ENCODE assay signal across 1 cellular context in genomic region chr6:15090145-15090579, GRCh38.
A peak's percentile ranks its signal among the peaks of the same experiment; 100 is the strongest.
TF ChIP-seq lines count a peak whose summit lies in the region.

No MANE protein-coding gene starts in this region.

TF ChIP-seq in K562, 482 proteins besides CTCF, POLR2A, EP300 and RAD21 (continued from another document and continues in another):
- TF ChIP-seq, protein P1, sequence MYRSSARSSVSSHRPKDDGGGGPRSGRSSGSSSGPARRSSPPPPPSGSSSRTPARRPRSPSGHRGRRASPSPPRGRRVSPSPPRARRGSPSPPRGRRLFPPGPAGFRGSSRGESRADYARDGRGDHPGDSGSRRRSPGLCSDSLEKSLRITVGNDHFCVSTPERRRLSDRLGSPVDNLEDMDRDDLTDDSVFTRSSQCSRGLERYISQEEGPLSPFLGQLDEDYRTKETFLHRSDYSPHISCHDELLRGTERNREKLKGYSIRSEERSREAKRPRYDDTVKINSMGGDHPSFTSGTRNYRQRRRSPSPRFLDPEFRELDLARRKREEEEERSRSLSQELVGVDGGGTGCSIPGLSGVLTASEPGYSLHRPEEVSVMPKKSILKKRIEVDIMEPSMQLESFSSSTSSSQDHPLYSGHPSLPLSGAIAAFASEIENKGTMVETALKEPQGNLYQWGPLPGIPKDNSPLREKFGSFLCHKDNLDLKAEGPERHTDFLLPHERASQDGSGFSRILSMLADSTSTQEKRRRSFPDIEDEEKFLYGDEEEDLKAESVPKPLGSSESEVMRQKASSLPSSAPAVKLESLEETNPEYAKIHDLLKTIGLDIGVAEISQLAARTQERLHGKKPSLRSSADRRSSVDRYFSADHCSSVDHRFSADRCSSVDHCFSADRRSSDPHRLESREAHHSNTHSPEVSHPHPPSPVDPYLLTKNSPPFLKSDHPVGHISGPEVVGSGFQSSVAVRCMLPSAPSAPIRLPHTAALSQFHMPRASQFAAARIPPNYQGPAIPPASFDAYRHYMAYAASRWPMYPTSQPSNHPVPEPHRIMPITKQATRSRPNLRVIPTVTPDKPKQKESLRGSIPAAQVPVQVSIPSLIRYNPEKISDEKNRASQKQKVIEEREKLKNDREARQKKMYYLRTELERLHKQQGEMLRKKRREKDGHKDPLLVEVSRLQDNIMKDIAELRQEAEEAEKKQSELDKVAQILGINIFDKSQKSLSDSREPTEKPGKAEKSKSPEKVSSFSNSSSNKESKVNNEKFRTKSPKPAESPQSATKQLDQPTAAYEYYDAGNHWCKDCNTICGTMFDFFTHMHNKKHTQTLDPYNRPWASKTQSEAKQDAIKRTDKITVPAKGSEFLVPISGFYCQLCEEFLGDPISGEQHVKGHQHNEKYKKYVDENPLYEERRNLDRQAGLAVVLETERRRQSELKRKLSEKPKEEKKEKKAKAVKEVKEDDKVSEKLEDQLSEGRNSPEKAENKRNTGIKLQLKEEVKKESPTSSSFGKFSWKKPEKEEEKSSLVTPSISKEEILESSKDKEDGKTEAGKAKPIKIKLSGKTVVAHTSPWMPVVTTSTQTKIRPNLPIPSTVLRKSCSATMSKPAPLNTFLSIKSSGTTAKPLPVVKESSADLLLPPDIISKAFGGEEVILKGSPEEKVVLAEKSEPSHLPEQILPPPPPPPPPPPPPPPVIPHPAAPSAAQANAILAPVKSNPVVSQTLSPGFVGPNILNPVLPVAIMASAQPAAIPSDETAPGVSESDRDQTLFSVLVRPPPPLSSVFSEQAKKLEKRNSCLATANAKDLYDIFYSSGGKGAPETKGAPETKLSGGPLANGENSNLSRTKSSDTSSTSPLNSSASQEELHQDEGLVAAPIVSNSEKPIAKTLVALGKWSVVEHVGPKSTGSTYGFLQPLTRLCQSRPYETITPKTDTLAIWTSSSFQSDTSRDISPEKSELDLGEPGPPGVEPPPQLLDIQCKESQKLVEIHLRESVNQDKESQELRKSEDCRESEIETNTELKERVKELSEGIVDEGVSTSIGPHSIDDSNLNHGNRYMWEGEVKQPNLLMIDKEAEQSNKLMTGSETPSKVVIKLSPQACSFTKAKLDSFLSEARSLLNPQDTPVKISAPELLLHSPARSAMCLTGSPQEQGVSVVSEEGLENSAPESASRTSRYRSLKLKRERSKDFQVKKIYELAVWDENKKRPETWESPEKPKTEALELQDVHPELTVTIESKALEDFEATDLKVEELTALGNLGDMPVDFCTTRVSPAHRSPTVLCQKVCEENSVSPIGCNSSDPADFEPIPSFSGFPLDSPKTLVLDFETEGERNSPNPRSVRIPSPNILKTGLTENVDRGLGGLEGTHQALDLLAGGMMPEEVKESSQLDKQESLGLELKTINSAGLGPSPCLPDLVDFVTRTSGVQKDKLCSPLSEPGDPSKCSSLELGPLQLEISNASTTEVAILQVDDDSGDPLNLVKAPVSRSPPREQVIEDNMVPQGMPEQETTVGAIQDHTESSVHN (IDR thresholded peaks at IDR 0.05; ENCODE audit: borderline replicate concordance in 1 of 2, low read depth in 1 of 2), result no peak
- TF ChIP-seq MBD1 (CRISPR knock-in tag; IDR thresholded peaks at IDR 0.05), result no peak
- no peak for TF ChIP-seq C11orf30 (IDR thresholded peaks at IDR 0.05; ENCODE audit: low read depth)
- no peak for TF ChIP-seq BRF2 (IDR thresholded peaks at IDR 0.05; ENCODE audit: borderline replicate concordance, insufficient read depth, insufficient read length)
- no peak for TF ChIP-seq THRA (IDR thresholded peaks at IDR 0.05)
- no peak for TF ChIP-seq LARP7 (IDR thresholded peaks at IDR 0.05)
- TF ChIP-seq ZBED1 (IDR thresholded peaks at IDR 0.05), result no peak
- TF ChIP-seq REST (CRISPR knock-in tag; IDR thresholded peaks at IDR 0.05; ENCODE audit: low read depth), result no peak
- TF ChIP-seq ZNF436 (CRISPR knock-in tag; IDR thresholded peaks at IDR 0.05), result 0 out of 2 replicates have a peak, but pooled peaks have one; percentile 28
- TF ChIP-seq ZNF766 (CRISPR knock-in tag; conservative IDR thresholded peaks at IDR 0.05), result no peak
- no peak for TF ChIP-seq PPARD (CRISPR knock-in tag; IDR thresholded peaks at IDR 0.05)
- TF ChIP-seq SIRT6 (IDR thresholded peaks at IDR 0.05; ENCODE audit: low read depth, low read length), result no peak
- no peak; the same call in 1 of the 2 replicates for TF ChIP-seq ETV5 (CRISPR knock-in tag; IDR thresholded peaks at IDR 0.05; ENCODE audit: low read depth)
- TF ChIP-seq STAT6 (CRISPR knock-in tag; IDR thresholded peaks at IDR 0.05), result no peak
- TF ChIP-seq CREBBP (IDR thresholded peaks at IDR 0.05; ENCODE audit: low read depth, low read length), result no peak
- TF ChIP-seq HMG20A (CRISPR knock-in tag; conservative IDR thresholded peaks at IDR 0.05), result no peak
- no peak for TF ChIP-seq ZNF212 (CRISPR knock-in tag; IDR thresholded peaks at IDR 0.05)
- 0 out of 2 replicates have a peak, but pooled peaks have one; percentile 15 for TF ChIP-seq DEAF1 (CRISPR knock-in tag; IDR thresholded peaks at IDR 0.05)
- TF ChIP-seq CREB1 (IDR thresholded peaks at IDR 0.05), result no peak
- TF ChIP-seq CREB1 (CRISPR knock-in tag; IDR thresholded peaks at IDR 0.05), result no peak
- TF ChIP-seq SREBF1 (IDR thresholded peaks at IDR 0.05; ENCODE audit: borderline replicate concordance, low read depth, low read length), result no peak
- peak in 1 of 2 experiments; percentile 4; a peak in 2 of 4 replicates for TF ChIP-seq TBL1XR1 (IDR thresholded peaks at IDR 0.05; ENCODE audit: low read length in 2 of 2)
- 0 out of 2 replicates have a peak, but pooled peaks have one; percentile 28 for TF ChIP-seq TOE1 (IDR thresholded peaks at IDR 0.05; ENCODE audit: borderline replicate concordance)
- no peak for TF ChIP-seq TOE1 (CRISPR knock-in tag; IDR thresholded peaks at IDR 0.05; ENCODE audit: borderline replicate concordance, low read depth)
- TF ChIP-seq RBM39 (optimal IDR thresholded peaks at IDR 0.05; ENCODE audit: low read depth, low read length), result no peak
- TF ChIP-seq KLF16 (IDR thresholded peaks at IDR 0.05), result no peak
- no peak for TF ChIP-seq MCM2 (IDR thresholded peaks at IDR 0.05; ENCODE audit: low read depth)
- TF ChIP-seq POLR2AphosphoS5 (IDR thresholded peaks at IDR 0.05; ENCODE audit: control insufficient read depth, insufficient read depth, low read depth, low read length), result peak; percentile 77; the same call in 1 of the 2 replicates
- TF ChIP-seq HNRNPLL (IDR thresholded peaks at IDR 0.05; ENCODE audit: low read depth, low read length, poor library complexity, severe bottlenecking), result no peak
- 0 out of 2 replicates have a peak, but pooled peaks have one; percentile 11 for TF ChIP-seq ZNF764 (CRISPR knock-in tag; IDR thresholded peaks at IDR 0.05; ENCODE audit: low read depth)
- peak in 1 of 2 experiments; percentile 11; a peak in 1 of 4 replicates for TF ChIP-seq KDM1A (IDR thresholded peaks at IDR 0.05)
- TF ChIP-seq NR3C1 (CRISPR knock-in tag; IDR thresholded peaks at IDR 0.05), result no peak
- TF ChIP-seq STAT5B (CRISPR knock-in tag; IDR thresholded peaks at IDR 0.05), result no peak
- no peak for TF ChIP-seq ZNF217 (CRISPR knock-in tag; IDR thresholded peaks at IDR 0.05)
- no peak for TF ChIP-seq NONO (IDR thresholded peaks at IDR 0.05; ENCODE audit: low read depth in 2 of 2, low read length in 1 of 2)
- TF ChIP-seq SRF (CRISPR knock-in tag; IDR thresholded peaks at IDR 0.05), result no peak
- TF ChIP-seq ARID1B (IDR thresholded peaks at IDR 0.05), result no peak
- TF ChIP-seq CHD1 (IDR thresholded peaks at IDR 0.05; ENCODE audit: low read length), result no peak
- TF ChIP-seq, protein P2, sequence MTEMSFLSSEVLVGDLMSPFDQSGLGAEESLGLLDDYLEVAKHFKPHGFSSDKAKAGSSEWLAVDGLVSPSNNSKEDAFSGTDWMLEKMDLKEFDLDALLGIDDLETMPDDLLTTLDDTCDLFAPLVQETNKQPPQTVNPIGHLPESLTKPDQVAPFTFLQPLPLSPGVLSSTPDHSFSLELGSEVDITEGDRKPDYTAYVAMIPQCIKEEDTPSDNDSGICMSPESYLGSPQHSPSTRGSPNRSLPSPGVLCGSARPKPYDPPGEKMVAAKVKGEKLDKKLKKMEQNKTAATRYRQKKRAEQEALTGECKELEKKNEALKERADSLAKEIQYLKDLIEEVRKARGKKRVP (CRISPR knock-in tag; IDR thresholded peaks at IDR 0.05), result peak; percentile 13; the same call in 1 of the 2 replicates
